15 cellular contexts compared by ENCODE assay signal in the genomic region with DNA sequence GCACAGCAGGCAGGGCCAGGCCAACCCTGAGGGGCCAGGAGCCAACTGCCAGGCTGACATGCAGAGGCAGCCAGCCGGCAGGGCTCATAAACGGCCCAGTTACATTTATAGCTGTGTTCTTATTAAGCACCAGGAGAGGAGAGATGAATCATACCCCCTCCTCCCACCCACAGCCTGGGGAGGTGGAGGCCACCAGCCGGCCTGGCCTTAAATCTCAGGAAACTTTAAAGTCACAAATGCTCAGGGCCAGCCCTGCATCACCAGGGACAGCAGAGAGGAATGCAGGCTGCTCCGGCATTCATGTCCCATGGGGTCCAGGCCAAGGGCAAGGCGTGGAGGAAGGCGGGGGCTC.
DNase-seq lines count a peak whose midpoint lies in the region; ATAC-seq, FAIRE-seq and TF ChIP-seq lines count a peak whose summit lies in the region.
"Had no signal": no experiment of that assay in that cellular context is flagged by ENCODE, and none has a peak within 500 bp of the region (broad histone marks: within the 10 kb centered on the region; RNA-seq: fewer than 3 reads in every experiment).

No MANE protein-coding gene starts in this region.

- H3K9me3 ChIP-seq in psoas muscle (no peaks in the 10 kb centered on the region), pancreas (no peaks in the 10 kb centered on the region)

- WGBS in psoas muscle, 3 donors: 6 to 21% (median 18%) methylated on average over 6 of the region's 6 CpGs
- 50 to 53% methylated on average over 6 of the region's 6 CpGs for WGBS in pancreas, 2 donors

- H3K27me3 ChIP-seq in psoas muscle (ENCODE audit: insufficient read depth in 3 of 3, low read length in 2 of 3) (no peaks in the 10 kb centered on the region), pancreas (no peaks in the 10 kb centered on the region)
- H3K27me3 ChIP-seq: cardiac muscle cell had no signal

- no peaks in the 10 kb centered on the region for H3K4me1 ChIP-seq in psoas muscle
- H3K4me1 ChIP-seq in pancreas: no peaks in the 10 kb centered on the region

- TF ChIP-seq CTCF in psoas muscle (IDR thresholded peaks at IDR 0.05) (no peak), pancreas (IDR thresholded peaks at IDR 0.05) (no peak)

- DNase-seq in GM03348 (ENCODE audit: low spot score) (peak; percentile 42), NCI-H1694 (lab: John Stamatoyannopoulos, UW) (peak; percentile 83), head of caudate nucleus (peak in 27 of 42 donors; percentile 3 to 79 (median 28)), psoas muscle (peak in 1 of 2 donors; percentile 26), NCI-H1436 (lab: John Stamatoyannopoulos, UW) (no peak), pancreas (no peak)
- DNase-seq: activated CD4-positive, alpha-beta T cell treated with anti-CD3 and anti-CD28 coated beads, Interleukin-2, amount 10 ng/mL, durations not matched to agents 7 days and 5 days; DND-41; Kasumi-1; NCI-H2029; T-helper 9 cell had no signal

- FAIRE-seq in pancreas (lab: Jason Lieb, UNC): no peak
- FAIRE-seq: GM12892 had no signal

- intact Hi-C loops in head of caudate nucleus (cut with DNase I): no loop called here
- intact Hi-C loops in psoas muscle (cut with DNase I): no loop called here
- intact Hi-C loops in pancreas (cut with DNase I): no loop called here

- H3K4me3 ChIP-seq in psoas muscle (no peak overlapping the region), pancreas (no peak overlapping the region)
- H3K4me3 ChIP-seq: cardiac muscle cell had no signal

- ATAC-seq in psoas muscle: peak; percentile 35 to 77 (median 47)
- ATAC-seq in GM21576 (IDR thresholded peaks at IDR 0.05; ENCODE audit: unreplicated experiment): no peak
- ATAC-seq in pancreas: no peak
- no peak for ATAC-seq in HG03571 (IDR thresholded peaks at IDR 0.05; ENCODE audit: unreplicated experiment)

- H3K36me3 ChIP-seq in psoas muscle (ENCODE audit: insufficient read depth in 1 of 2, low read depth in 1 of 2) (no peaks in the 10 kb centered on the region), pancreas (no peaks in the 10 kb centered on the region)
- H3K36me3 ChIP-seq: cardiac muscle cell had no signal

- no peak overlapping the region for H3K27ac ChIP-seq in psoas muscle
- H3K27ac ChIP-seq in pancreas: no peak overlapping the region
- H3K27ac ChIP-seq: cardiac muscle cell had no signal

Comparison
In these comparisons a context has a peak if more than half of its experiments do, and no peak if none do; other contexts are left out.
1. DNase-seq: peak in GM03348 (single experiment), NCI-H1694 (single experiment) and head of caudate nucleus (27 of 42); none in NCI-H1436 (single experiment) and pancreas (0 of 6).
2. ATAC-seq: peak in psoas muscle (4 of 4); none in GM21576 (single experiment), pancreas (0 of 4) and HG03571 (single experiment).